Comparison of ENCODE assay signal across 20 cellular contexts in the genomic region with DNA sequence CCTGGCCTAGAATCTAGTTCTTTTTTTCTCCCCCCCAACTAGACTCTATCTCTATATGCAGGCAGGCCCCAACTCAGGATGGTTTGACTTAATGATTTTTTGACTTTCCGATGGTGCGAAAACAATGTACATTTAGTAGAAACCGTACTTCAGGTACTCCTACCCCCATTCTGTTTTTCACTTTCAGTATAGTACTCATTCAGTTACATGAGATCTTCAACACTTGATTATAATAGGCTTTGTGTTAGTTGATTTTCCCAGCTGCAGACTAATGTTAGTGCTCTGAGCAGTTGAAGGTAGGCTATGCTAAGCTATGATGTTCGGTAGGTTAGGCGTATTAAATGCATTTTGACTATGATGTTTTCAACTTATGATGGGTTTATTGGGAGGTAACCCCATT. TPM values are rescaled to one million over a fixed set of nuclear protein-coding genes. Genes with fewer than 3 reads are reported as not detected.
A peak's percentile ranks its signal among the peaks of the same experiment; 100 is the strongest.
DNase-seq lines count a peak whose midpoint lies in the region; ATAC-seq lines count a peak whose summit lies in the region.
"Had no signal": no experiment of that assay in that cellular context is flagged by ENCODE, and none has a peak within 500 bp of the region (broad histone marks: within the 10 kb centered on the region; RNA-seq: fewer than 3 reads in every experiment).

No MANE protein-coding gene starts in this region.

- no peak for DNase-seq in activated CD4-positive, alpha-beta T cell treated with anti-CD3 and anti-CD28 coated beads, Interleukin-2, amount 10 ng/mL, durations not matched to agents 24 days and 14 days
- no peak for DNase-seq in activated CD4-positive, alpha-beta T cell treated with anti-CD3 and anti-CD28 coated beads for 48 hours
- DNase-seq in activated T-cell treated with anti-CD3 and anti-CD28 coated beads, Interleukin-2, amount 50 U/mL, for 72 hours, result no peak
- no peak for DNase-seq in activated T-cell treated with anti-CD3 and anti-CD28 coated beads, Interleukin-2, amount 50 U/mL, for 1 hour
- DNase-seq in D341Med (ENCODE audit: low spot score), result no peak
- DNase-seq: 8988T; ACHN; AML-193; BE2C; CD4-positive, alpha-beta T cell; CD8-positive, alpha-beta memory T cell; DMS153; DND-41; GM23248; H7; HCEC 1CT had no signal

- H3K27me3 Mint-ChIP-seq in activated CD4-positive, alpha-beta T cell treated with anti-CD3 and anti-CD28 coated beads, Interleukin-2, amount 10 ng/mL, durations not matched to agents 24 days and 14 days, result no peaks in the 10 kb centered on the region
- no peaks in the 10 kb centered on the region for H3K27me3 Mint-ChIP-seq in activated T-cell treated with anti-CD3 and anti-CD28 coated beads, Interleukin-2, amount 50 U/mL, for 72 hours (ENCODE audit: low read depth)
- no peaks in the 10 kb centered on the region for H3K27me3 Mint-ChIP-seq in activated T-helper 17 cell treated with anti-CD3 and anti-CD28 coated beads, Interleukin-2, amount 50 U/mL, for 72 hours
- H3K27me3 Mint-ChIP-seq: CD4-positive, alpha-beta T cell; CD8-positive, alpha-beta memory T cell had no signal

- peak overlapping the region; percentile 38 for H3K27ac Mint-ChIP-seq in activated CD4-positive, alpha-beta T cell treated with anti-CD3 and anti-CD28 coated beads, Interleukin-2, amount 10 ng/mL, durations not matched to agents 24 days and 14 days
- no peak overlapping the region for H3K27ac Mint-ChIP-seq in activated T-cell treated with anti-CD3 and anti-CD28 coated beads, Interleukin-2, amount 50 U/mL, for 72 hours
- H3K27ac Mint-ChIP-seq in activated T-helper 17 cell treated with anti-CD3 and anti-CD28 coated beads, Interleukin-2, amount 50 U/mL, for 72 hours, result peak overlapping the region; percentile 44
- H3K27ac Mint-ChIP-seq: CD14-positive monocyte; CD4-positive, alpha-beta T cell had no signal

- intact Hi-C loops in activated CD4-positive, alpha-beta T cell treated with anti-CD3 and anti-CD28 coated beads, Interleukin-2, amount 10 ng/mL, durations not matched to agents 24 days and 14 days (cut with micrococcal nuclease), result no loop called here

- H3K9me3 Mint-ChIP-seq in activated CD4-positive, alpha-beta T cell treated with anti-CD3 and anti-CD28 coated beads, Interleukin-2, amount 10 ng/mL, durations not matched to agents 24 days and 14 days, result no peaks in the 10 kb centered on the region
- no peaks in the 10 kb centered on the region for H3K9me3 Mint-ChIP-seq in activated T-cell treated with anti-CD3 and anti-CD28 coated beads, Interleukin-2, amount 50 U/mL, for 72 hours
- no peaks in the 10 kb centered on the region for H3K9me3 Mint-ChIP-seq in activated T-helper 17 cell treated with anti-CD3 and anti-CD28 coated beads, Interleukin-2, amount 50 U/mL, for 72 hours
- H3K9me3 Mint-ChIP-seq: CD14-positive monocyte; CD4-positive, alpha-beta T cell; CD8-positive, alpha-beta memory T cell had no signal

- H3K4me3 Mint-ChIP-seq in activated CD4-positive, alpha-beta T cell treated with anti-CD3 and anti-CD28 coated beads, Interleukin-2, amount 10 ng/mL, durations not matched to agents 24 days and 14 days, result no peak overlapping the region
- no peak overlapping the region for H3K4me3 Mint-ChIP-seq in activated T-cell treated with anti-CD3 and anti-CD28 coated beads, Interleukin-2, amount 50 U/mL, for 72 hours
- no peak overlapping the region for H3K4me3 Mint-ChIP-seq in activated T-helper 17 cell treated with anti-CD3 and anti-CD28 coated beads, Interleukin-2, amount 50 U/mL, for 72 hours
- H3K4me3 Mint-ChIP-seq: CD14-positive monocyte; CD4-positive, alpha-beta T cell; CD8-positive, alpha-beta memory T cell had no signal

- peaks cover 9% of the 10 kb centered on the region for H3K4me1 Mint-ChIP-seq in activated CD4-positive, alpha-beta T cell treated with anti-CD3 and anti-CD28 coated beads, Interleukin-2, amount 10 ng/mL, durations not matched to agents 24 days and 14 days
- peaks cover 24% of the 10 kb centered on the region for H3K4me1 Mint-ChIP-seq in activated T-cell treated with anti-CD3 and anti-CD28 coated beads, Interleukin-2, amount 50 U/mL, for 72 hours (ENCODE audit: low read depth)
- H3K4me1 Mint-ChIP-seq in activated T-helper 17 cell treated with anti-CD3 and anti-CD28 coated beads, Interleukin-2, amount 50 U/mL, for 72 hours, result peaks cover 23% of the 10 kb centered on the region
- H3K4me1 Mint-ChIP-seq: CD14-positive monocyte had no signal

- H3K36me3 Mint-ChIP-seq in activated CD4-positive, alpha-beta T cell treated with anti-CD3 and anti-CD28 coated beads, Interleukin-2, amount 10 ng/mL, durations not matched to agents 24 days and 14 days (ENCODE audit: low read depth), result peaks cover 53% of the 10 kb centered on the region
- peaks cover 6 to 27% of the 10 kb centered on the region in 2 donors for H3K36me3 Mint-ChIP-seq in activated T-cell treated with anti-CD3 and anti-CD28 coated beads, Interleukin-2, amount 50 U/mL, for 72 hours (ENCODE audit: insufficient read depth in 2 of 2)
- peaks cover 98% of the 10 kb centered on the region for H3K36me3 Mint-ChIP-seq in activated T-helper 17 cell treated with anti-CD3 and anti-CD28 coated beads, Interleukin-2, amount 50 U/mL, for 72 hours (ENCODE audit: low read depth)

- ATAC-seq in activated T-cell treated with anti-CD3 and anti-CD28 coated beads, Interleukin-2, amount 50 U/mL, for 72 hours (replicated peaks in 1 of 2), result peak; percentile 34 to 47
- peak; percentile 79 for ATAC-seq in activated T-helper 17 cell treated with anti-CD3 and anti-CD28 coated beads, Interleukin-2, amount 50 U/mL, for 72 hours (replicated peaks)
- no peak for ATAC-seq in GM21619 (IDR thresholded peaks at IDR 0.05; ENCODE audit: unreplicated experiment)
- ATAC-seq: A549 had no signal

RNA-seq across cellular contexts. Expression of gene PLEKHB2, which starts 37.7 kb away (rescaled TPM):
- total RNA-seq in activated CD4-positive, alpha-beta T cell treated with anti-CD3 and anti-CD28 coated beads, Interleukin-2, amount 10 ng/mL, durations not matched to agents 24 days and 14 days, result 62.4 and 66.7 TPM in 2 replicates
- 10 to 100 TPM; 53.2 to 53.8 TPM for total RNA-seq in activated T-cell treated with anti-CD3 and anti-CD28 coated beads, Interleukin-2, amount 50 U/mL, for 72 hours
- total RNA-seq in activated T-helper 17 cell treated with anti-CD3 and anti-CD28 coated beads, Interleukin-2, amount 50 U/mL, for 72 hours, result 10 to 100 TPM; 59.8 to 64.5 TPM

RNA-seq across cellular contexts. Expression of gene FAM168B, which starts 49.6 kb away (rescaled TPM):
- total RNA-seq in activated CD4-positive, alpha-beta T cell treated with anti-CD3 and anti-CD28 coated beads, Interleukin-2, amount 10 ng/mL, durations not matched to agents 24 days and 14 days, result 82.3 and 85.6 TPM in 2 replicates
- total RNA-seq in activated T-cell treated with anti-CD3 and anti-CD28 coated beads, Interleukin-2, amount 50 U/mL, for 72 hours, result 100 to 1,000 TPM in 1 of 2 donors, 10 to 100 TPM in 1; 89.3 to 108 TPM
- 10 to 100 TPM; 69.2 to 77.1 TPM for total RNA-seq in activated T-helper 17 cell treated with anti-CD3 and anti-CD28 coated beads, Interleukin-2, amount 50 U/mL, for 72 hours
